ENCODE assay signal across 19 cellular contexts in genomic region chr2:106970471-106971261, GRCh38.
DNase-seq lines count a peak whose midpoint lies in the region; ATAC-seq and TF ChIP-seq lines count a peak whose summit lies in the region.
"Had no signal": no experiment of that assay in that cellular context is flagged by ENCODE, and none has a peak within 500 bp of the region (broad histone marks: within the 10 kb centered on the region; RNA-seq: fewer than 3 reads in every experiment).

No MANE protein-coding gene starts in this region.

- no peak overlapping the region for H3K9ac ChIP-seq in smooth muscle cell (ENCODE audit: low read depth)

- 58% methylated on average over 5 of the region's 5 CpGs for WGBS in smooth muscle cell (ENCODE audit: low lambda C conversion rate)

- H3K27me3 Mint-ChIP-seq in HFFc6 (ENCODE audit: insufficient read depth): peaks cover 1% of the 10 kb centered on the region; the same call in 1 of the 2 replicates
- no peaks in the 10 kb centered on the region for H3K27me3 Mint-ChIP-seq in CD8-positive, alpha-beta memory T cell
- H3K27me3 Mint-ChIP-seq: natural killer cell treated with Interleukin-12 subunit alpha and Interleukin-12 subunit beta and Interleukin-15 and Interleukin-18, amount 100 ng/mL, for 72 hours; T-cell had no signal

- no peak for ATAC-seq in activated naive CD4-positive, alpha-beta T cell treated with anti-CD3 and anti-CD28 coated beads, Interleukin-2, amount 50 U/mL, for 72 hours
- ATAC-seq: activated CD8-positive, alpha-beta T cell treated with anti-CD3 and anti-CD28 coated beads, Interleukin-2, amount 10 ng/mL, durations not matched to agents 7 days and 5 days; heart left ventricle; natural killer cell treated with Interleukin-12 subunit alpha and Interleukin-12 subunit beta and Interleukin-15 and Interleukin-18, amount 100 ng/mL, for 72 hours; T-cell had no signal

- H3K4me3 ChIP-seq in smooth muscle cell: no peak overlapping the region
- H3K4me3 ChIP-seq in MG63: no peak overlapping the region
- H3K4me3 ChIP-seq in CD8-positive, alpha-beta memory T cell (ENCODE audit: low read length): no peak overlapping the region
- H3K4me3 ChIP-seq: heart left ventricle, thoracic aorta had no signal

- no peaks in the 10 kb centered on the region for H3K4me1 ChIP-seq in smooth muscle cell (ENCODE audit: low read depth)
- no peaks in the 10 kb centered on the region for H3K4me1 ChIP-seq in CD8-positive, alpha-beta memory T cell (ENCODE audit: insufficient read depth, low read length)
- H3K4me1 ChIP-seq: heart left ventricle had no signal

- no peaks in the 10 kb centered on the region for H3F3A ChIP-seq in smooth muscle cell (ENCODE audit: low read depth)

- H3K9me3 Mint-ChIP-seq in HFFc6: no peaks in the 10 kb centered on the region
- H3K9me3 Mint-ChIP-seq in activated naive CD4-positive, alpha-beta T cell treated with anti-CD3 and anti-CD28 coated beads, Interleukin-2, amount 50 U/mL, for 72 hours: peaks cover 0 to 11% of the 10 kb centered on the region in 2 donors
- H3K9me3 Mint-ChIP-seq in CD8-positive, alpha-beta memory T cell: peaks cover 0 to 3% (median 0%) of the 10 kb centered on the region in 5 donors
- H3K9me3 Mint-ChIP-seq: H9 had no signal

- DNase-seq in HFFc6 (peak; percentile 71), amniotic epithelial cell (ENCODE audit: low read depth) (peak; percentile 83), fibroblast of peridontal ligament (ENCODE audit: extremely low read depth) (peak; percentile 45), smooth muscle cell (lab: John Stamatoyannopoulos, UW; ENCODE audit: unreplicated experiment) (no peak), MG63 (no peak)
- no peak for DNase-seq in activated naive CD4-positive, alpha-beta T cell treated with anti-CD3 and anti-CD28 coated beads, Interleukin-2, amount 50 U/mL, for 72 hours (ENCODE audit: low spot score in 2 of 2)
- DNase-seq in CD8-positive, alpha-beta memory T cell: no peak
- DNase-seq: activated CD8-positive, alpha-beta T cell treated with anti-CD3 and anti-CD28 coated beads, Interleukin-2, amount 10 ng/mL, durations not matched to agents 7 days and 5 days; cerebellar nuclear complex; H9; heart left ventricle; islet precursor cell; NCI-H1417 treated with DMSO at 0.1 percent for 48 hours; NCI-H2171 treated with DMSO at 0.1 percent for 48 hours; T-cell; WERI-Rb-1 had no signal

- H3K79me2 ChIP-seq in smooth muscle cell (ENCODE audit: low read depth): no peaks in the 10 kb centered on the region

- H3K27ac Mint-ChIP-seq in HFFc6: peak overlapping the region; percentile 59
- H3K27ac Mint-ChIP-seq in activated naive CD4-positive, alpha-beta T cell treated with anti-CD3 and anti-CD28 coated beads, Interleukin-2, amount 50 U/mL, for 72 hours: no peak overlapping the region
- no peak overlapping the region for H3K27ac Mint-ChIP-seq in CD8-positive, alpha-beta memory T cell
- H3K27ac Mint-ChIP-seq: activated CD8-positive, alpha-beta T cell treated with anti-CD3 and anti-CD28 coated beads, Interleukin-2, amount 10 ng/mL, durations not matched to agents 7 days and 5 days; H9; natural killer cell treated with Interleukin-12 subunit alpha and Interleukin-12 subunit beta and Interleukin-15 and Interleukin-18, amount 100 ng/mL, for 72 hours; T-cell had no signal

- H3K9me3 ChIP-seq in smooth muscle cell (replicated peaks; ENCODE audit: low read depth) (no peaks in the 10 kb centered on the region), MG63 (no peaks in the 10 kb centered on the region)
- no peaks in the 10 kb centered on the region for H3K9me3 ChIP-seq in CD8-positive, alpha-beta memory T cell (ENCODE audit: low read length)
- H3K9me3 ChIP-seq: heart left ventricle, thoracic aorta had no signal

- H3K27ac ChIP-seq in smooth muscle cell (ENCODE audit: low read depth): peak overlapping the region; percentile 69
- no peak overlapping the region for H3K27ac ChIP-seq in CD8-positive, alpha-beta memory T cell (ENCODE audit: low read depth, low read length)
- H3K27ac ChIP-seq: heart left ventricle, RWPE1, thoracic aorta, WERI-Rb-1 had no signal

- no peak for TF ChIP-seq CTCF in HFFc6 (IDR thresholded peaks at IDR 0.05)
- no peak for TF ChIP-seq CTCF in smooth muscle cell (IDR thresholded peaks at IDR 0.05; ENCODE audit: borderline replicate concordance, insufficient read depth, poor library complexity, severe bottlenecking)

- no peaks in the 10 kb centered on the region for H4K20me1 ChIP-seq in smooth muscle cell (ENCODE audit: low read depth)

- H3K4me2 ChIP-seq in smooth muscle cell: peak overlapping the region; percentile 46

- no peak overlapping the region for H2AFZ ChIP-seq in smooth muscle cell (ENCODE audit: low read depth)

- H3K36me3 Mint-ChIP-seq in HFFc6 (ENCODE audit: low read depth): no peaks in the 10 kb centered on the region
- no peaks in the 10 kb centered on the region for H3K36me3 Mint-ChIP-seq in activated naive CD4-positive, alpha-beta T cell treated with anti-CD3 and anti-CD28 coated beads, Interleukin-2, amount 50 U/mL, for 72 hours
- H3K36me3 Mint-ChIP-seq in CD8-positive, alpha-beta memory T cell: no peaks in the 10 kb centered on the region
- H3K36me3 Mint-ChIP-seq: natural killer cell treated with Interleukin-12 subunit alpha and Interleukin-12 subunit beta and Interleukin-15 and Interleukin-18, amount 100 ng/mL, for 72 hours; T-cell had no signal

- H3K27me3 ChIP-seq in smooth muscle cell (ENCODE audit: low read depth) (no peaks in the 10 kb centered on the region), MG63 (no peaks in the 10 kb centered on the region)
- no peaks in the 10 kb centered on the region for H3K27me3 ChIP-seq in CD8-positive, alpha-beta memory T cell (ENCODE audit: insufficient read depth, low read length, poor library complexity, severe bottlenecking)
- H3K27me3 ChIP-seq: heart left ventricle had no signal

- no peaks in the 10 kb centered on the region for H3K36me3 ChIP-seq in smooth muscle cell (ENCODE audit: low read depth)
- H3K36me3 ChIP-seq in MG63: no peaks in the 10 kb centered on the region
- H3K36me3 ChIP-seq in CD8-positive, alpha-beta memory T cell (ENCODE audit: insufficient read depth, low read length): no peaks in the 10 kb centered on the region
- H3K36me3 ChIP-seq: heart left ventricle, thoracic aorta, WERI-Rb-1 had no signal

- CTCF ChIA-PET in CD8-positive, alpha-beta memory T cell (lab: Charles Lee): no interaction called here

- peaks cover 47% of the 10 kb centered on the region for H3K4me1 Mint-ChIP-seq in HFFc6 (ENCODE audit: low read depth)
- no peaks in the 10 kb centered on the region for H3K4me1 Mint-ChIP-seq in CD8-positive, alpha-beta memory T cell
- H3K4me1 Mint-ChIP-seq: T-cell had no signal

- H3K4me3 Mint-ChIP-seq in HFFc6: peak overlapping the region; percentile 33; the same call in 1 of the 2 replicates
- H3K4me3 Mint-ChIP-seq in CD8-positive, alpha-beta memory T cell: no peak overlapping the region
- H3K4me3 Mint-ChIP-seq: activated CD8-positive, alpha-beta T cell treated with anti-CD3 and anti-CD28 coated beads, Interleukin-2, amount 10 ng/mL, durations not matched to agents 7 days and 5 days; H9; natural killer cell treated with Interleukin-12 subunit alpha and Interleukin-12 subunit beta and Interleukin-15 and Interleukin-18, amount 100 ng/mL, for 72 hours; T-cell had no signal

- POLR2A ChIA-PET in CD8-positive, alpha-beta memory T cell (lab: Charles Lee): no interaction called here

Comparison
In these comparisons a context has a peak if more than half of its experiments do, and no peak if none do; other contexts are left out.
1. DNase-seq: peak in HFFc6 (single experiment), amniotic epithelial cell (single experiment) and fibroblast of peridontal ligament (single experiment); none in smooth muscle cell (single experiment), activated naive CD4-positive, alpha-beta T cell treated with anti-CD3 and anti-CD28 coated beads, Interleukin-2, amount 50 U/mL, for 72 hours (0 of 2), MG63 (single experiment) and CD8-positive, alpha-beta memory T cell (0 of 5).